In genomic region chr12:66234722-66235625, GRCh38 we compare ENCODE assay signal across 1 cellular context.
TF ChIP-seq lines count a peak whose summit lies in the region.

No MANE protein-coding gene starts in this region.

TF ChIP-seq in K562, 482 proteins besides CTCF, POLR2A, EP300 and RAD21 (continued from another document):
- TF ChIP-seq ZBTB11 (CRISPR knock-in tag; IDR thresholded peaks at IDR 0.05) (peak in 1 of 3 experiments; percentile 51; a peak in 1 of 6 replicates), E2F6 (IDR thresholded peaks at IDR 0.05; ENCODE audit: borderline replicate concordance in 1 of 2, extremely low read depth in 1 of 2, insufficient read depth in 1 of 2, insufficient read length in 1 of 2, low read depth in 1 of 2, low read length in 1 of 2, poor library complexity in 1 of 2, severe bottlenecking in 1 of 2) (peak in 1 of 2 experiments; percentile 72), KLF1 (tag; IDR thresholded peaks at IDR 0.05) (peak; percentile 32; the same call in 1 of the 2 replicates), POLR2G (IDR thresholded peaks at IDR 0.05; ENCODE audit: low read depth, low read length) (peak; percentile 66), CTBP1 (IDR thresholded peaks at IDR 0.05; ENCODE audit: borderline replicate concordance) (peak; percentile 29; the same call in 1 of the 2 replicates)
